ENCODE assay signal across 20 cellular contexts in genomic region chr21:25931791-25932190, GRCh38.
DNase-seq lines count a peak whose midpoint lies in the region; ATAC-seq and TF ChIP-seq lines count a peak whose summit lies in the region.
"Had no signal": no experiment of that assay in that cellular context is flagged by ENCODE, and none has a peak within 500 bp of the region (broad histone marks: within the 10 kb centered on the region; RNA-seq: fewer than 3 reads in every experiment).

No MANE protein-coding gene starts in this region.

- no peaks in the 10 kb centered on the region for H3K36me3 ChIP-seq in right atrium auricular region
- H3K36me3 ChIP-seq in heart left ventricle: no peaks in the 10 kb centered on the region
- H3K36me3 ChIP-seq in esophagus muscularis mucosa: peaks cover 0 to 4% (median 0%) of the 10 kb centered on the region in 4 donors
- no peaks in the 10 kb centered on the region for H3K36me3 ChIP-seq in neural progenitor cell
- no peaks in the 10 kb centered on the region for H3K36me3 ChIP-seq in transverse colon

- peaks cover 3% of the 10 kb centered on the region for H3K9me3 Mint-ChIP-seq in neural progenitor cell
- H3K9me3 Mint-ChIP-seq: IgD-negative memory B cell had no signal

- ATAC-seq in heart left ventricle (no peak), HG03108 (IDR thresholded peaks at IDR 0.05; ENCODE audit: unreplicated experiment) (no peak)
- ATAC-seq: A549, PC-3 had no signal

- H3K4me3 ChIP-seq in right atrium auricular region: no peak overlapping the region
- H3K4me3 ChIP-seq in heart left ventricle: no peak overlapping the region
- H3K4me3 ChIP-seq in esophagus muscularis mucosa: no peak overlapping the region
- H3K4me3 ChIP-seq in neural progenitor cell: no peak overlapping the region
- no peak overlapping the region for H3K4me3 ChIP-seq in transverse colon
- H3K4me3 ChIP-seq: A549 had no signal

- no peaks in the 10 kb centered on the region for H4K20me1 ChIP-seq in neural progenitor cell (ENCODE audit: low read depth)

- TF ChIP-seq POLR2A in heart left ventricle (IDR thresholded peaks at IDR 0.05) (no peak), esophagus muscularis mucosa (IDR thresholded peaks at IDR 0.05; ENCODE audit: low read depth) (no peak), transverse colon (IDR thresholded peaks at IDR 0.05) (no peak)

- TF ChIP-seq CTCF in right atrium auricular region (IDR thresholded peaks at IDR 0.05): no peak
- no peak for TF ChIP-seq CTCF in heart left ventricle (IDR thresholded peaks at IDR 0.05)
- no peak for TF ChIP-seq CTCF in esophagus muscularis mucosa (IDR thresholded peaks at IDR 0.05)
- TF ChIP-seq CTCF in neural progenitor cell (IDR thresholded peaks at IDR 0.05): no peak
- no peak for TF ChIP-seq CTCF in transverse colon (IDR thresholded peaks at IDR 0.05)
- no peak for TF ChIP-seq CTCF in GM13976 (IDR thresholded peaks at IDR 0.05; ENCODE audit: borderline replicate concordance, control extremely low read depth, extremely low read depth, insufficient read depth, missing control alignments)

- intact Hi-C loops in heart left ventricle (cut with DNase I) (no loop called here), esophagus muscularis mucosa (cut with DNase I) (no loop called here), transverse colon (cut with DNase I; ENCODE audit: low total_unique reads) (no loop called here)

- TF ChIP-seq EP300 in esophagus muscularis mucosa (IDR thresholded peaks at IDR 0.05): no peak
- TF ChIP-seq EP300 in transverse colon (IDR thresholded peaks at IDR 0.05; ENCODE audit: low read depth): no peak

- peaks cover 6% of the 10 kb centered on the region for H3F3A ChIP-seq in neural progenitor cell (ENCODE audit: low read depth)

- WGBS in heart left ventricle, 4 donors: 47 to 63% (median 61%) methylated on average over 3 of the region's 3 CpGs
- 68% methylated on average over 3 of the region's 3 CpGs for WGBS in esophagus muscularis mucosa
- WGBS in transverse colon (ENCODE audit: low coverage in 1 of 2), 2 donors: 41 to 56% methylated on average over 3 of the region's 3 CpGs

- H3K4me1 Mint-ChIP-seq in neural progenitor cell: peaks cover 19% of the 10 kb centered on the region

- H3K27me3 ChIP-seq in right atrium auricular region: no peaks in the 10 kb centered on the region
- no peaks in the 10 kb centered on the region for H3K27me3 ChIP-seq in heart left ventricle
- no peaks in the 10 kb centered on the region for H3K27me3 ChIP-seq in esophagus muscularis mucosa
- no peaks in the 10 kb centered on the region for H3K27me3 ChIP-seq in neural progenitor cell
- no peaks in the 10 kb centered on the region for H3K27me3 ChIP-seq in transverse colon

- peaks cover 0 to 35% of the 10 kb centered on the region in 2 donors for H3K4me1 ChIP-seq in right atrium auricular region
- H3K4me1 ChIP-seq in heart left ventricle: peaks cover under 1 to 61% (median 28%) of the 10 kb centered on the region in 12 donors
- peaks cover 17 to 45% (median 35%) of the 10 kb centered on the region in 4 donors for H3K4me1 ChIP-seq in esophagus muscularis mucosa
- peaks cover 14% of the 10 kb centered on the region for H3K4me1 ChIP-seq in neural progenitor cell
- H3K4me1 ChIP-seq in transverse colon: peaks cover 0 to 14% (median 2%) of the 10 kb centered on the region in 4 donors

- no peak for DNase-seq in right atrium auricular region (ENCODE audit: low spot score)
- no peak for DNase-seq in heart left ventricle
- DNase-seq in esophagus muscularis mucosa (ENCODE audit: extremely low spot score): no peak
- no peak for DNase-seq in neural progenitor cell (ENCODE audit: low spot score)
- no peak for DNase-seq in transverse colon
- no peak for DNase-seq in GM13976 (ENCODE audit: low spot score)
- DNase-seq in stimulated activated CD8-positive, alpha-beta memory T cell treated with anti-CD3 and anti-CD28 coated beads, Interleukin-4, amount 100 ng/mL, for 48 hours: no peak
- DNase-seq: COR-L47, DMS153, EL, MV-4-11, NCI-H1436, NCI-H2081 treated with DMSO at 0.1 percent for 48 hours, NCI-H345, NCI-H69, PC-3 had no signal

- H2AFZ ChIP-seq in neural progenitor cell (replicated peaks): no peak overlapping the region

- H3K27ac Mint-ChIP-seq in neural progenitor cell: no peak overlapping the region

- H3K27me3 Mint-ChIP-seq in neural progenitor cell (ENCODE audit: insufficient read depth, low read depth): no peaks in the 10 kb centered on the region
- H3K27me3 Mint-ChIP-seq: IgD-negative memory B cell had no signal

- no peak overlapping the region for H3K4me2 ChIP-seq in neural progenitor cell
- H3K4me2 ChIP-seq: A549 had no signal

- H3K27ac ChIP-seq in right atrium auricular region (peak overlapping the region; percentile 1 to 41), heart left ventricle (peak overlapping the region in 4 of 12 donors; percentile 4 to 32 (median 9)), esophagus muscularis mucosa (replicated peaks in 1 of 4) (peak overlapping the region in 3 of 4 donors; percentile 31 to 54 (median 32)), neural progenitor cell (peak overlapping the region; percentile 8), transverse colon (peak overlapping the region in 3 of 4 donors; percentile 15 to 61 (median 26))
- H3K27ac ChIP-seq: A549, C4-2B had no signal

- in situ Hi-C loops in transverse colon (cut with MboI; ENCODE audit: low pct_ligation_motif_present in 1 of 4, low pct_unique_long_range_greater_than_20kb in 1 of 4, low sequenced_read_pairs in 3 of 4) (no loop called here), GM13976 (cut with MboI; ENCODE audit: low sequenced_read_pairs, unreplicated experiment) (no loop called here)

- H3K9me3 ChIP-seq in right atrium auricular region (no peaks in the 10 kb centered on the region), heart left ventricle (no peaks in the 10 kb centered on the region), esophagus muscularis mucosa (no peaks in the 10 kb centered on the region), neural progenitor cell (ENCODE audit: low read depth) (no peaks in the 10 kb centered on the region), transverse colon (no peaks in the 10 kb centered on the region)
- H3K9me3 ChIP-seq: A549 had no signal

- peaks cover 3% of the 10 kb centered on the region for H3K79me2 ChIP-seq in neural progenitor cell (ENCODE audit: low read depth)

- no peak overlapping the region for H3K4me3 Mint-ChIP-seq in neural progenitor cell
- H3K4me3 Mint-ChIP-seq: IgD-negative memory B cell had no signal

- peaks cover 21% of the 10 kb centered on the region for H3K36me3 Mint-ChIP-seq in neural progenitor cell

- H3K9ac ChIP-seq in neural progenitor cell: no peak overlapping the region
